ENCODE assay signal across 1 cellular context in genomic region chr9:125743687-125744428, GRCh38.
TF ChIP-seq lines count a peak whose summit lies in the region.

No MANE protein-coding gene starts in this region.

TF ChIP-seq in HepG2, 621 proteins besides CTCF, POLR2A, EP300 and RAD21:
- TF ChIP-seq, protein P1, sequence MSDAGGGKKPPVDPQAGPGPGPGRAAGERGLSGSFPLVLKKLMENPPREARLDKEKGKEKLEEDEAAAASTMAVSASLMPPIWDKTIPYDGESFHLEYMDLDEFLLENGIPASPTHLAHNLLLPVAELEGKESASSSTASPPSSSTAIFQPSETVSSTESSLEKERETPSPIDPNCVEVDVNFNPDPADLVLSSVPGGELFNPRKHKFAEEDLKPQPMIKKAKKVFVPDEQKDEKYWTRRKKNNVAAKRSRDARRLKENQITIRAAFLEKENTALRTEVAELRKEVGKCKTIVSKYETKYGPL (CRISPR knock-in tag; IDR thresholded peaks at IDR 0.05): no peak
- TF ChIP-seq FOXA1 (IDR thresholded peaks at IDR 0.05) (peak; percentile 66), FOXA1 (CRISPR knock-in tag; IDR thresholded peaks at IDR 0.05) (no peak)
